Comparison of ENCODE assay signal across 7 cellular contexts in the genomic region with DNA sequence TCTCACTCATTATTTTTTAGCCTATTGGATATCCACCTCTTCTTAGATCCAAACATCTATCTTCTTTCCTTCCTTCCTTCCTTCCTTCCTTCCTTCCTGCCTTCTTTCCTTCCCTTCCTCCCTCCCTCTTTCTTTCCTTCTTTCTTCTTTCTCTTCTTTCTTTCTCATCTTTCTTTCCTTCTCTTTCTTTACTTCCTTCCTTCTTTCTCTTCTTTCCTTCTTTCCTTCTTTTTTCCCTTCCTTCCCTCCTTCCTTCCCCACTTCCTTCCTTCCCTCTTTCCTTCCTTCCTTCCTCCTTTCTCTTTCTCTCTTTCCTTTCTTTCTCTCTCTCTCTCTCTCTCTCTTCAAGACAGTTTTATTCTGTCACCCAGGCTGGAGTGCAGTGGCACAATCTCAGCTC.
"Had no signal": no experiment of that assay in that cellular context is flagged by ENCODE, and none has a peak within 500 bp of the region (broad histone marks: within the 10 kb centered on the region; RNA-seq: fewer than 3 reads in every experiment).

No MANE protein-coding gene starts in this region.

- H3K27ac ChIP-seq: KMS-11 had no signal

- FAIRE-seq: HepG2, HTR-8/SVneo had no signal

- DNase-seq: IMR-90, Karpas-422, KBM-7, KG1 had no signal

- H3K4me2 ChIP-seq: KMS-11 had no signal

- ATAC-seq: HepG2 had no signal

- H3K9ac ChIP-seq: KMS-11 had no signal
